11 cellular contexts compared by ENCODE assay signal in the genomic region with DNA sequence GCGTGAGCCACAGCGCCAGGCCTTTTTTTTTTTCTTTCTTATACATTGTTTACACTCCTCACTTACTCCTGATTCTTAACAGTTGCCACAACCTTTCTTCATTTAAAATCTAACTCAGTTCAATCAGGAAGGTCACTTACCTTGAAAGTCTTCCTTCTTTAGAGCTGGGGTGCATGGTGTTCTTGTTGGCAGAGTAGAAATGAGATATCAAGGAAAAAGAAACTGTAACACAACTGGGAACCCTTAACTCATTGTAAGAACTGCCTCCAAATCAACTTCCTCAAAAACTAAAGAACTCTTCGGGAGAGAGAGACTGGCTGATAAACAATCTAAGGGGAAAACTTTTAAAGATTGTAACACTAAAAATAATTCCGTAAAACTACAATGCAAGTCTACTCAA. TPM values are rescaled to one million over a fixed set of nuclear protein-coding genes. Genes with fewer than 3 reads are reported as not detected.
DNase-seq lines count a peak whose midpoint lies in the region; ATAC-seq, FAIRE-seq and TF ChIP-seq lines count a peak whose summit lies in the region.
"Had no signal": no experiment of that assay in that cellular context is flagged by ENCODE, and none has a peak within 500 bp of the region (broad histone marks: within the 10 kb centered on the region; RNA-seq: fewer than 3 reads in every experiment).

No MANE protein-coding gene starts in this region.

- no peak overlapping the region for H3K23ac ChIP-seq in mesenchymal stem cell (ENCODE audit: low read length in 2 of 2)

- H3K4me3 ChIP-seq in A549 = no peak overlapping the region
- no peak overlapping the region for H3K4me3 ChIP-seq in DOHH2 (ENCODE audit: low read length)
- H3K4me3 ChIP-seq in mesenchymal stem cell (ENCODE audit: insufficient read depth in 1 of 2, low read depth in 1 of 2, low read length in 2 of 2) = no peak overlapping the region

- H3K27ac ChIP-seq in A549 (no peak overlapping the region), DOHH2 (ENCODE audit: low read depth, low read length) (no peak overlapping the region), mesenchymal stem cell (ENCODE audit: low read length, poor library complexity, severe bottlenecking) (no peak overlapping the region)

- H3K36me3 ChIP-seq in DOHH2 (ENCODE audit: control insufficient read depth, low read length) (peaks cover 6% of the 10 kb centered on the region; the same call in 1 of the 2 replicates), mesenchymal stem cell (ENCODE audit: control insufficient read depth in 1 of 2, insufficient read depth in 2 of 2, low read depth in 1 of 2, low read length in 2 of 2) (no peaks in the 10 kb centered on the region)
- H3K36me3 ChIP-seq: adrenal gland had no signal

- H3K14ac ChIP-seq in mesenchymal stem cell (ENCODE audit: low read length in 2 of 2) = no peak overlapping the region

- no peak for ATAC-seq in A549
- ATAC-seq: stimulated activated effector memory CD8-positive, alpha-beta T cell treated with anti-CD3 and anti-CD28 coated beads, Interleukin-12 subunit alpha, Interleukin-12 subunit beta, amount 100 ng/mL, for 72 hours had no signal

- TF ChIP-seq CTCF in A549 (IDR thresholded peaks at IDR 0.05) = no peak
- TF ChIP-seq CTCF in DOHH2 (IDR thresholded peaks at IDR 0.05; ENCODE audit: low read depth, low read length, poor library complexity, severe bottlenecking) = no peak
- no peak for TF ChIP-seq CTCF in GM10248 (IDR thresholded peaks at IDR 0.05; ENCODE audit: control extremely low read depth, extremely low read depth, low read depth, missing control alignments)

- H2BK120ac ChIP-seq in mesenchymal stem cell (ENCODE audit: low read depth, low read length) = no peak overlapping the region

- no peak overlapping the region for H2AK5ac ChIP-seq in mesenchymal stem cell (ENCODE audit: low read length, severe bottlenecking)

- H3K9me2 ChIP-seq in DOHH2 (replicated peaks; ENCODE audit: control insufficient read depth, low read length) = no peaks in the 10 kb centered on the region

- no peak for DNase-seq in A549 (ENCODE audit: low read depth in 1 of 2, low spot score in 1 of 2)
- DNase-seq in SKM-1 treated with dmso at 0.1 percent for 144 hours (lab: John Stamatoyannopoulos, UW; ENCODE audit: unreplicated experiment) = peak; percentile 41
- no peak for DNase-seq in mesenchymal stem cell
- DNase-seq in GM10248 (ENCODE audit: extremely low spot score) = no peak
- no peak for DNase-seq in stimulated activated CD4-positive, alpha-beta T cell treated with anti-CD3 and anti-CD28 coated beads, Interleukin-2, amount 100 ng/mL, for 48 hours
- no peak for DNase-seq in ACHN
- DNase-seq in NCI-H82 (lab: John Stamatoyannopoulos, UW) = no peak
- DNase-seq: adrenal gland; stimulated activated CD4-positive, alpha-beta T cell treated with anti-CD3 and anti-CD28 coated beads, Interleukin-4, amount 100 ng/mL, for 1 hour had no signal

- no peaks in the 10 kb centered on the region for H3K9me3 ChIP-seq in A549
- H3K9me3 ChIP-seq in DOHH2 (ENCODE audit: control insufficient read depth, insufficient read depth, low read length) = no peaks in the 10 kb centered on the region
- H3K9me3 ChIP-seq in mesenchymal stem cell (ENCODE audit: control insufficient read depth, low read length) = no peaks in the 10 kb centered on the region
- H3K9me3 ChIP-seq: adrenal gland had no signal

- FAIRE-seq in A549 (lab: Jason Lieb, UNC) = no peak

- TF ChIP-seq RAD21 in A549 (conservative IDR thresholded peaks at IDR 0.05 in 1 of 2, IDR thresholded peaks at IDR 0.05 in 1 of 2) = no peak

- no peak overlapping the region for H2BK15ac ChIP-seq in mesenchymal stem cell (ENCODE audit: low read depth, poor library complexity, severe bottlenecking)

- no peak overlapping the region for H4K91ac ChIP-seq in mesenchymal stem cell (ENCODE audit: low read length)

- H3K18ac ChIP-seq in mesenchymal stem cell (ENCODE audit: low read depth in 1 of 2, low read length in 2 of 2) = no peak overlapping the region

- H2BK5ac ChIP-seq in mesenchymal stem cell (ENCODE audit: low read depth, low read length, poor library complexity, severe bottlenecking) = no peak overlapping the region

- H3K4me2 ChIP-seq in A549 = peak overlapping the region; percentile 77; the same call in 1 of the 3 replicates
- peak overlapping the region; percentile 100; the same call in 1 of the 2 replicates for H3K4me2 ChIP-seq in DOHH2 (ENCODE audit: low read length)
- no peak overlapping the region for H3K4me2 ChIP-seq in mesenchymal stem cell (ENCODE audit: low read length, poor library complexity, severe bottlenecking)

- H3K4me1 ChIP-seq in A549 = peaks cover 18% of the 10 kb centered on the region; the same call in 2 of the 3 replicates
- H3K4me1 ChIP-seq in DOHH2 (ENCODE audit: control insufficient read depth, low read length) = peaks cover 33% of the 10 kb centered on the region
- peaks cover 4% of the 10 kb centered on the region for H3K4me1 ChIP-seq in mesenchymal stem cell (ENCODE audit: control insufficient read depth, insufficient read depth, low read depth, low read length)

- TF ChIP-seq EP300 in A549 (IDR thresholded peaks at IDR 0.05) = no peak

- WGBS in A549 (ENCODE audit: missing lambda C conversion rate) = 86% methylated on average over 4 of the region's 4 CpGs
- WGBS in mesenchymal stem cell = 97% methylated on average over 2 of the region's 4 CpGs

- H2BK12ac ChIP-seq in mesenchymal stem cell (ENCODE audit: low read length in 2 of 2) = no peak overlapping the region

- H4K20me1 ChIP-seq in DOHH2 (ENCODE audit: control insufficient read depth, insufficient read depth, low read depth, low read length) = no peaks in the 10 kb centered on the region

- TF ChIP-seq POLR2A in A549 (IDR thresholded peaks at IDR 0.05; ENCODE audit: low read length) = no peak

- CTCF ChIA-PET in A549 (lab: Yijun Ruan, JAX) = interaction anchor here (1.7 to 2.5 kb wide), 2 partner anchors 56 to 65 kb away, joined by 3 to 12 read pairs; no protein-coding TSS in a partner anchor
- CTCF ChIA-PET in GM10248 (lab: Yijun Ruan, JAX) = no interaction called here

- H3K27me3 ChIP-seq in DOHH2 (ENCODE audit: control insufficient read depth, low read length) (no peaks in the 10 kb centered on the region), mesenchymal stem cell (ENCODE audit: control insufficient read depth in 1 of 2, insufficient read depth in 1 of 2, low read length in 2 of 2) (no peaks in the 10 kb centered on the region)
- H3K27me3 ChIP-seq: adrenal gland had no signal

- H3K79me1 ChIP-seq in mesenchymal stem cell (replicated peaks; ENCODE audit: low read length, poor library complexity, severe bottlenecking) = peaks cover 4% of the 10 kb centered on the region

- peaks cover 40% of the 10 kb centered on the region for H3K79me2 ChIP-seq in DOHH2 (ENCODE audit: control insufficient read depth, low read length)

- no peak overlapping the region for H3K4ac ChIP-seq in mesenchymal stem cell (ENCODE audit: low read depth in 1 of 2, low read length in 2 of 2)

- H4K8ac ChIP-seq in mesenchymal stem cell (ENCODE audit: low read length) = no peak overlapping the region

- in situ Hi-C loops in ACHN (cut with HindIII; ENCODE audit: low pct_ligation_motif_present, low pct_unique_long_range_greater_than_20kb, low sequenced_read_pairs) = no loop called here

- H2AFZ ChIP-seq in mesenchymal stem cell (ENCODE audit: low read depth, low read length) = no peak overlapping the region

- peak overlapping the region; percentile 93 for H3K9ac ChIP-seq in mesenchymal stem cell (ENCODE audit: low read length)

- H3F3A ChIP-seq in DOHH2 (ENCODE audit: control insufficient read depth, insufficient read depth) = 0 out of 2 replicates have a peak, but pooled peaks cover 3% of the 10 kb centered on the region

- POLR2A ChIA-PET in A549 (lab: Yijun Ruan, JAX) (no interaction called here), GM10248 (lab: Yijun Ruan, JAX) (no interaction called here)

TF ChIP-seq in A549, 52 proteins besides CTCF, POLR2A, EP300 and RAD21:
- TF ChIP-seq, protein P1, sequence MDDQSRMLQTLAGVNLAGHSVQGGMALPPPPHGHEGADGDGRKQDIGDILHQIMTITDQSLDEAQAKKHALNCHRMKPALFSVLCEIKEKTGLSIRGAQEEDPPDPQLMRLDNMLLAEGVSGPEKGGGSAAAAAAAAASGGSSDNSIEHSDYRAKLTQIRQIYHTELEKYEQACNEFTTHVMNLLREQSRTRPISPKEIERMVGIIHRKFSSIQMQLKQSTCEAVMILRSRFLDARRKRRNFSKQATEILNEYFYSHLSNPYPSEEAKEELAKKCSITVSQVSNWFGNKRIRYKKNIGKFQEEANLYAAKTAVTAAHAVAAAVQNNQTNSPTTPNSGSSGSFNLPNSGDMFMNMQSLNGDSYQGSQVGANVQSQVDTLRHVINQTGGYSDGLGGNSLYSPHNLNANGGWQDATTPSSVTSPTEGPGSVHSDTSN (IDR thresholded peaks at IDR 0.05) = no peak
- no peak for TF ChIP-seq TP53 (CRISPR knock-in tag; IDR thresholded peaks at IDR 0.05)
- TF ChIP-seq, protein P2, sequence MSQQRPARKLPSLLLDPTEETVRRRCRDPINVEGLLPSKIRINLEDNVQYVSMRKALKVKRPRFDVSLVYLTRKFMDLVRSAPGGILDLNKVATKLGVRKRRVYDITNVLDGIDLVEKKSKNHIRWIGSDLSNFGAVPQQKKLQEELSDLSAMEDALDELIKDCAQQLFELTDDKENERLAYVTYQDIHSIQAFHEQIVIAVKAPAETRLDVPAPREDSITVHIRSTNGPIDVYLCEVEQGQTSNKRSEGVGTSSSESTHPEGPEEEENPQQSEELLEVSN (IDR thresholded peaks at IDR 0.05; ENCODE audit: borderline replicate concordance, low read depth) = no peak

RNA-seq across cellular contexts. Expression of a gene that starts 1.4 kb away (rescaled TPM):
- polyA plus RNA-seq in A549 (2011; rRNA removed) (25.9 and 30.3 TPM in 2 replicates), A549 (2017; fragmentation: RNase III; extraction: RNeasy Plus Mini Kit Qiagen cat#74134 plus additional on column Dnase treatment) (14.0 to 14.3 TPM (median 14.2 TPM) in 3 replicates)
- polyA plus RNA-seq in A549 (2012; cell fraction: cytosol; rRNA removed) = 6.6 and 8.3 TPM in 2 replicates
- polyA plus RNA-seq in A549 (2012; cell fraction: nucleus; rRNA removed) = 3.1 and 3.9 TPM in 2 replicates
- 34.1 and 42.3 TPM in 2 replicates for polyA minus RNA-seq in A549 (2011; rRNA and poly(A)+ RNA removed)
- 14.7 TPM for polyA plus RNA-seq in mesenchymal stem cell (2013, experiment 1 of 2)
- 15.8 TPM for polyA plus RNA-seq in mesenchymal stem cell (2013, experiment 2 of 2)

RNA-seq across cellular contexts. Expression of a gene that starts 26.4 kb away (rescaled TPM):
- polyA plus RNA-seq in A549 (2011; rRNA removed) (0.87 and 1.5 TPM in 2 replicates), A549 (2017; fragmentation: RNase III; extraction: RNeasy Plus Mini Kit Qiagen cat#74134 plus additional on column Dnase treatment) (0.16 to 0.35 TPM (median 0.29 TPM) in 3 replicates)
- 0.19 and 0.21 TPM in 2 replicates for polyA plus RNA-seq in A549 (2012; cell fraction: cytosol; rRNA removed)
- polyA plus RNA-seq in A549 (2012; cell fraction: nucleus; rRNA removed) = 0.18 TPM in 1 of 2 replicates, not detected in the other
- 0.44 and 0.50 TPM in 2 replicates for polyA minus RNA-seq in A549 (2011; rRNA and poly(A)+ RNA removed)
- polyA plus RNA-seq in mesenchymal stem cell (2013, experiment 1 of 2) = 0.59 TPM
- polyA plus RNA-seq in mesenchymal stem cell (2013, experiment 2 of 2) = 0.34 TPM
